Comparison of ENCODE assay signal across 8 cellular contexts in genomic region chr3:169764453-169765280, GRCh38. TPM values are rescaled to one million over a fixed set of nuclear protein-coding genes. Genes with fewer than 3 reads are reported as not detected.
DNase-seq lines count a peak whose midpoint lies in the region; ATAC-seq and TF ChIP-seq lines count a peak whose summit lies in the region.

TERC (minus strand) TSS chr3:169765060.

- TF ChIP-seq CTCF in GM12875 (IDR thresholded peaks at IDR 0.05; ENCODE audit: borderline replicate concordance, insufficient read depth, low read depth, low read length) (no peak), progenitor cell of endocrine pancreas (IDR thresholded peaks at IDR 0.05; ENCODE audit: unreplicated experiment) (no peak), upper lobe of right lung (IDR thresholded peaks at IDR 0.05) (no peak)

- no peaks in the 10 kb centered on the region for H3K36me3 ChIP-seq in upper lobe of right lung

- H3K27ac Mint-ChIP-seq in T-helper 17 cell, result peak within 1 kb of the TSS; percentile 94
- peak within 1 kb of the TSS; percentile 95 for H3K27ac Mint-ChIP-seq in progenitor cell of endocrine pancreas

- peak; percentile 81 for ATAC-seq in HG02642 (IDR thresholded peaks at IDR 0.05; ENCODE audit: poor library complexity, unreplicated experiment)
- ATAC-seq in T-helper 17 cell, result peak; percentile 88
- peak; percentile 96 to 97 for ATAC-seq in left cardiac atrium
- peak; percentile 95 for ATAC-seq in upper lobe of right lung

- H3K9me3 Mint-ChIP-seq in progenitor cell of endocrine pancreas (ENCODE audit: low read depth), result peaks cover 9% of the 10 kb centered on the region

- H3K4me3 Mint-ChIP-seq in T-helper 17 cell, result peak within 1 kb of the TSS; percentile 92
- peak within 1 kb of the TSS; percentile 85 for H3K4me3 Mint-ChIP-seq in progenitor cell of endocrine pancreas (ENCODE audit: low read depth)

- peak within 1 kb of the TSS; percentile 91 for H3K4me3 ChIP-seq in GM12875 (ENCODE audit: low read depth, low read length)
- peak within 1 kb of the TSS; percentile 81 for H3K4me3 ChIP-seq in upper lobe of right lung

- no peaks in the 10 kb centered on the region for H3K4me1 ChIP-seq in upper lobe of right lung

- H3K27me3 Mint-ChIP-seq in T-helper 17 cell, result no peaks in the 10 kb centered on the region
- H3K27me3 Mint-ChIP-seq in progenitor cell of endocrine pancreas, result peaks cover 3% of the 10 kb centered on the region

- H3K9me3 ChIP-seq in T-helper 17 cell (ENCODE audit: control insufficient read depth, low read length, poor library complexity, severe bottlenecking) (no peaks in the 10 kb centered on the region), upper lobe of right lung (no peaks in the 10 kb centered on the region)

- H3K4me1 Mint-ChIP-seq in T-helper 17 cell (peaks cover 14% of the 10 kb centered on the region), progenitor cell of endocrine pancreas (ENCODE audit: low read depth) (peaks cover 3% of the 10 kb centered on the region)

- DNase-seq in NCI-H1436 (lab: John Stamatoyannopoulos, UW) (peak; percentile 98), T-helper 17 cell (peak; percentile 76 to 82 (median 82)), amygdala (lab: John Stamatoyannopoulos, UW) (peak; percentile 25 to 92 (median 84)), left cardiac atrium (peak; percentile 94), progenitor cell of endocrine pancreas (ENCODE audit: low spot score, unreplicated experiment) (peak; percentile 81), upper lobe of right lung (peak; percentile 97)

- peak within 1 kb of the TSS; percentile 98 for H3K27ac ChIP-seq in upper lobe of right lung

- H3K36me3 Mint-ChIP-seq in T-helper 17 cell (ENCODE audit: low read depth) (no peaks in the 10 kb centered on the region), progenitor cell of endocrine pancreas (ENCODE audit: insufficient read depth) (peaks cover 4% of the 10 kb centered on the region)

- intact Hi-C loops in left cardiac atrium (cut with DNase I), result loop anchor here in 1 of 2 donors (5.0 kb wide), 1 partner anchor 203 kb away; the partner anchor contains the start of gene SEC62
- intact Hi-C loops in upper lobe of right lung (cut with DNase I), result no loop called here

- H3K27me3 ChIP-seq in upper lobe of right lung, result no peaks in the 10 kb centered on the region

RNA-seq across cellular contexts. Expression of gene TERC, which starts in this region (rescaled TPM):
- total RNA-seq in T-helper 17 cell (10 to 100 TPM in 1 of 2 donors, 1 to 10 TPM in 1; 6.0 to 11.0 TPM), left cardiac atrium (1 to 10 TPM; 1.7 to 7.2 TPM), progenitor cell of endocrine pancreas (9.1 and 12.4 TPM in 2 replicates), upper lobe of right lung (5.4 TPM)

Comparison
In these comparisons a context has a peak if more than half of its experiments do, and no peak if none do; other contexts are left out.
1. Peak in every context shown above with its lines: DNase-seq, ATAC-seq, H3K4me3 ChIP-seq and H3K27ac ChIP-seq.